In genomic region chr5:176416123-176416924, GRCh38 we compare ENCODE assay signal across 8 cellular contexts. TPM values are rescaled to one million over a fixed set of nuclear protein-coding genes. Genes with fewer than 3 reads are reported as not detected.
DNase-seq lines count a peak whose midpoint lies in the region; ATAC-seq lines count a peak whose summit lies in the region.

TSS of gene CLTB (minus strand) at chr5:176416539. CDS start at chr5:176416363, 176 bp downstream.

- CTCF ChIA-PET in activated CD8-positive, alpha-beta memory T cell treated with anti-CD3 and anti-CD28 coated beads, Interleukin-2, amount 10 ng/mL, durations not matched to agents 7 days and 5 days (lab: Charles Lee): interaction anchor here (0.6 to 3.5 kb wide), 36 partner anchors 10 to 244 kb away, joined by 3 to 30 read pairs (median 5); partner anchors contain the start of genes FAF2, HIGD2A, KIAA1191 and NOP16

- H3K36me3 Mint-ChIP-seq in activated CD8-positive, alpha-beta memory T cell treated with anti-CD3 and anti-CD28 coated beads, Interleukin-2, amount 10 ng/mL, durations not matched to agents 7 days and 5 days: no peaks in the 10 kb centered on the region

- ATAC-seq in GM19397 (IDR thresholded peaks at IDR 0.05; ENCODE audit: unreplicated experiment) (peak; percentile 94), HG03565 (IDR thresholded peaks at IDR 0.05; ENCODE audit: unreplicated experiment) (peak; percentile 81)
- peak; percentile 97 for ATAC-seq in activated CD8-positive, alpha-beta memory T cell treated with anti-CD3 and anti-CD28 coated beads, Interleukin-2, amount 10 ng/mL, durations not matched to agents 7 days and 5 days

- no peak within 1 kb of the TSS for H2BK5ac ChIP-seq in mesendoderm (ENCODE audit: low read length)

- H3K79me1 ChIP-seq in mesendoderm (ENCODE audit: low read length): no peaks in the 10 kb centered on the region

- no peak within 1 kb of the TSS for H3K23ac ChIP-seq in mesendoderm (ENCODE audit: low read length)

- no peak within 1 kb of the TSS for H3K4ac ChIP-seq in mesendoderm (ENCODE audit: low read depth, low read length)

- H3K9me3 ChIP-seq in endocrine pancreas (ENCODE audit: control insufficient read depth, low read length): no peaks in the 10 kb centered on the region

- H3K4me1 ChIP-seq in endocrine pancreas (ENCODE audit: control insufficient read depth, insufficient read depth, low read length): no peaks in the 10 kb centered on the region
- H3K4me1 ChIP-seq in mesendoderm (ENCODE audit: control insufficient read depth, low read depth, low read length): no peaks in the 10 kb centered on the region

- peak within 1 kb of the TSS; percentile 83 for H3K56ac ChIP-seq in mesendoderm (ENCODE audit: low read length)

- no peak within 1 kb of the TSS for H2BK120ac ChIP-seq in mesendoderm (ENCODE audit: low read depth, low read length)

- H3K4me1 Mint-ChIP-seq in activated CD8-positive, alpha-beta memory T cell treated with anti-CD3 and anti-CD28 coated beads, Interleukin-2, amount 10 ng/mL, durations not matched to agents 7 days and 5 days: peaks cover 25% of the 10 kb centered on the region

- peak within 1 kb of the TSS; percentile 68 for H3K4me2 ChIP-seq in mesendoderm (ENCODE audit: low read length)

- H4K8ac ChIP-seq in mesendoderm (ENCODE audit: low read depth, low read length): no peak within 1 kb of the TSS

- H3K27ac Mint-ChIP-seq in activated CD8-positive, alpha-beta memory T cell treated with anti-CD3 and anti-CD28 coated beads, Interleukin-2, amount 10 ng/mL, durations not matched to agents 7 days and 5 days: peak within 1 kb of the TSS; percentile 61

- H3K18ac ChIP-seq in mesendoderm (ENCODE audit: low read length): peak within 1 kb of the TSS; percentile 7

- peak within 1 kb of the TSS; percentile 68 for H3K4me3 Mint-ChIP-seq in activated CD8-positive, alpha-beta memory T cell treated with anti-CD3 and anti-CD28 coated beads, Interleukin-2, amount 10 ng/mL, durations not matched to agents 7 days and 5 days

- H3K4me3 ChIP-seq in endocrine pancreas (ENCODE audit: control insufficient read depth, insufficient read depth, low read length) (peak within 1 kb of the TSS; percentile 77), mesendoderm (ENCODE audit: low read length) (peak within 1 kb of the TSS; percentile 68)

- peak within 1 kb of the TSS; percentile 63 for H3K27ac ChIP-seq in mesendoderm (ENCODE audit: low read depth, low read length)

- H3K9me3 Mint-ChIP-seq in activated CD8-positive, alpha-beta memory T cell treated with anti-CD3 and anti-CD28 coated beads, Interleukin-2, amount 10 ng/mL, durations not matched to agents 7 days and 5 days (ENCODE audit: low read depth): no peaks in the 10 kb centered on the region

- DNase-seq in CMK (ENCODE audit: low read depth) (peak; percentile 63), NOMO-1 treated with DMSO at 0.1 percent for 48 hours (lab: John Stamatoyannopoulos, UW; ENCODE audit: unreplicated experiment) (peak; percentile 85), mesendoderm (peak; percentile 91)
- peak; percentile 89 for DNase-seq in activated CD8-positive, alpha-beta memory T cell treated with anti-CD3 and anti-CD28 coated beads, Interleukin-2, amount 10 ng/mL, durations not matched to agents 7 days and 5 days
- peak; percentile 75 for DNase-seq in stimulated activated CD8-positive, alpha-beta memory T cell treated with anti-CD3 and anti-CD28 coated beads, Interleukin-15, amount 100 ng/mL, for 1 hour (ENCODE audit: low read depth)

- no peak within 1 kb of the TSS for H2BK15ac ChIP-seq in mesendoderm (replicated peaks; ENCODE audit: low read depth)

- H3K27me3 ChIP-seq in endocrine pancreas (ENCODE audit: control insufficient read depth, insufficient read depth, low read length) (no peaks in the 10 kb centered on the region), mesendoderm (ENCODE audit: insufficient read depth, low read length, poor library complexity) (no peaks in the 10 kb centered on the region)

- H4K5ac ChIP-seq in mesendoderm (ENCODE audit: low read length): no peak within 1 kb of the TSS

- H3K36me3 ChIP-seq in endocrine pancreas (ENCODE audit: control insufficient read depth, insufficient read depth, low read length): no peaks in the 10 kb centered on the region
- H3K36me3 ChIP-seq in mesendoderm (ENCODE audit: control insufficient read depth, insufficient read depth, low read length): no peaks in the 10 kb centered on the region

- H3K27me3 Mint-ChIP-seq in activated CD8-positive, alpha-beta memory T cell treated with anti-CD3 and anti-CD28 coated beads, Interleukin-2, amount 10 ng/mL, durations not matched to agents 7 days and 5 days: peaks cover 13% of the 10 kb centered on the region

- peak within 1 kb of the TSS; percentile 81 for H3K9ac ChIP-seq in endocrine pancreas (ENCODE audit: control insufficient read depth, insufficient read depth, low read length)
- peak within 1 kb of the TSS; percentile 71 for H3K9ac ChIP-seq in mesendoderm (ENCODE audit: low read length)

- no peak within 1 kb of the TSS for H2AK5ac ChIP-seq in mesendoderm (ENCODE audit: low read length)

- no CpG with 5 or more reads among the region's 99 CpGs for WGBS in mesendoderm (ENCODE audit: extremely low coverage, insufficient coverage, low lambda C conversion rate)

- H3K79me2 ChIP-seq in mesendoderm (ENCODE audit: control insufficient read depth, insufficient read depth, low read length): no peaks in the 10 kb centered on the region

RNA-seq across cellular contexts. Expression of gene CLTB, which starts in this region (rescaled TPM):
- total RNA-seq in activated CD8-positive, alpha-beta memory T cell treated with anti-CD3 and anti-CD28 coated beads, Interleukin-2, amount 10 ng/mL, durations not matched to agents 7 days and 5 days: 10 to 100 TPM; 56.7 to 61.8 TPM
- 33.8 TPM for polyA plus RNA-seq in mesendoderm (2013, experiment 1 of 2)
- 34.2 TPM for polyA plus RNA-seq in mesendoderm (2013, experiment 2 of 2)

Comparison
In these comparisons a context has a peak if more than half of its experiments do, and no peak if none do; other contexts are left out.
1. Peak in every context shown above with its lines: DNase-seq, ATAC-seq, H3K4me3 ChIP-seq and H3K27ac ChIP-seq.